20 cellular contexts compared by ENCODE assay signal in genomic region chr6:108268845-108269244, GRCh38.
"Had no signal": no experiment of that assay in that cellular context is flagged by ENCODE, and none has a peak within 500 bp of the region (broad histone marks: within the 10 kb centered on the region; RNA-seq: fewer than 3 reads in every experiment).

No MANE protein-coding gene starts in this region.

- DNase-seq: activated B cell treated with CpG ODN at 0.5 μM for 24 hours; activated CD4-positive, alpha-beta T cell treated with anti-CD3 and anti-CD28 coated beads, Interleukin-2, amount 50 U/mL, for 1 hour; activated CD8-positive, alpha-beta T cell treated with anti-CD3 and anti-CD28 coated beads, Interleukin-2, amount 10 ng/mL, durations not matched to agents 7 days and 5 days; activated effector memory CD4-positive, alpha-beta T cell treated with Interleukin-2 at 50 U/mL for 16 hours; activated naive CD4-positive, alpha-beta T cell treated with Interleukin-2 at 50 U/mL for 16 hours; aorta; cortex of kidney; foreskin keratinocyte; heart right ventricle; kidney glomerular epithelial cell; midbrain; naive thymus-derived CD4-positive, alpha-beta T cell; nucleus accumbens; psoas muscle; sigmoid colon; small intestine; stimulated activated CD4-positive, alpha-beta T cell treated with anti-CD3 and anti-CD28 coated beads, Interleukin-4, amount 100 ng/mL, for 24 hours; stomach; thyroid gland; upper lobe of right lung had no signal
